1 cellular context compared by ENCODE assay signal in the genomic region with DNA sequence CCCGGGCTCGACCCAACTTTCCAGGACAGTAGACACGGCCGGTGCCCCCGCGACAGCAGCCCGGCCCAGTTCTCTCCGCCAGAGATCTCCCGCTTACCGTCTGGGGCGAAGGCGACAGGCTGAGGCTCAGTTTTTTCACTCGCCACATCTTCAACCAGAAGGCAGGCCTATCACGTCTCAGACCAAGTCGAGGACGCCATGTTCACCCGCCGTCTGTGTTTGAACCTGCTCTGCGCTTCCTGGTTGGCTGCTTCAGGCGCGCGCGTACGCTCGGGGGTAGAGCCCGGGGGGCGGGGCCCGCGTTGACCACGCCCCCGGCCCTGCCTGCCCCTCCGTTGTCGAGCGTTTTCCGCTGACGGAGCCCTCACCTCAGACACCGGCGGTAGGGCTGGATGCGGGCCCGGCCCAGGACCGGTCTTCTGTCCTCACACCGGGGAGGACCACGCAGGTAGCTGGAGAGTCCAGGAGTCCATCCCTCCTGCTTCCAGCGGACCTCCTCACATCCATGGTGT.
TF ChIP-seq lines count a peak whose summit lies in the region.

A gene with protein sequence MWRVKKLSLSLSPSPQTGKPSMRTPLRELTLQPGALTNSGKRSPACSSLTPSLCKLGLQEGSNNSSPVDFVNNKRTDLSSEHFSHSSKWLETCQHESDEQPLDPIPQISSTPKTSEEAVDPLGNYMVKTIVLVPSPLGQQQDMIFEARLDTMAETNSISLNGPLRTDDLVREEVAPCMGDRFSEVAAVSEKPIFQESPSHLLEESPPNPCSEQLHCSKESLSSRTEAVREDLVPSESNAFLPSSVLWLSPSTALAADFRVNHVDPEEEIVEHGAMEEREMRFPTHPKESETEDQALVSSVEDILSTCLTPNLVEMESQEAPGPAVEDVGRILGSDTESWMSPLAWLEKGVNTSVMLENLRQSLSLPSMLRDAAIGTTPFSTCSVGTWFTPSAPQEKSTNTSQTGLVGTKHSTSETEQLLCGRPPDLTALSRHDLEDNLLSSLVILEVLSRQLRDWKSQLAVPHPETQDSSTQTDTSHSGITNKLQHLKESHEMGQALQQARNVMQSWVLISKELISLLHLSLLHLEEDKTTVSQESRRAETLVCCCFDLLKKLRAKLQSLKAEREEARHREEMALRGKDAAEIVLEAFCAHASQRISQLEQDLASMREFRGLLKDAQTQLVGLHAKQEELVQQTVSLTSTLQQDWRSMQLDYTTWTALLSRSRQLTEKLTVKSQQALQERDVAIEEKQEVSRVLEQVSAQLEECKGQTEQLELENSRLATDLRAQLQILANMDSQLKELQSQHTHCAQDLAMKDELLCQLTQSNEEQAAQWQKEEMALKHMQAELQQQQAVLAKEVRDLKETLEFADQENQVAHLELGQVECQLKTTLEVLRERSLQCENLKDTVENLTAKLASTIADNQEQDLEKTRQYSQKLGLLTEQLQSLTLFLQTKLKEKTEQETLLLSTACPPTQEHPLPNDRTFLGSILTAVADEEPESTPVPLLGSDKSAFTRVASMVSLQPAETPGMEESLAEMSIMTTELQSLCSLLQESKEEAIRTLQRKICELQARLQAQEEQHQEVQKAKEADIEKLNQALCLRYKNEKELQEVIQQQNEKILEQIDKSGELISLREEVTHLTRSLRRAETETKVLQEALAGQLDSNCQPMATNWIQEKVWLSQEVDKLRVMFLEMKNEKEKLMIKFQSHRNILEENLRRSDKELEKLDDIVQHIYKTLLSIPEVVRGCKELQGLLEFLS (minus strand): TSS at position 227 of the 512 bp plus-strand sequence. CDS start 79 bp downstream, at position 148.

TF ChIP-seq in HepG2, 621 proteins besides CTCF, POLR2A, EP300 and RAD21 (continued from another document and continues in another):
- TF ChIP-seq, protein P1, sequence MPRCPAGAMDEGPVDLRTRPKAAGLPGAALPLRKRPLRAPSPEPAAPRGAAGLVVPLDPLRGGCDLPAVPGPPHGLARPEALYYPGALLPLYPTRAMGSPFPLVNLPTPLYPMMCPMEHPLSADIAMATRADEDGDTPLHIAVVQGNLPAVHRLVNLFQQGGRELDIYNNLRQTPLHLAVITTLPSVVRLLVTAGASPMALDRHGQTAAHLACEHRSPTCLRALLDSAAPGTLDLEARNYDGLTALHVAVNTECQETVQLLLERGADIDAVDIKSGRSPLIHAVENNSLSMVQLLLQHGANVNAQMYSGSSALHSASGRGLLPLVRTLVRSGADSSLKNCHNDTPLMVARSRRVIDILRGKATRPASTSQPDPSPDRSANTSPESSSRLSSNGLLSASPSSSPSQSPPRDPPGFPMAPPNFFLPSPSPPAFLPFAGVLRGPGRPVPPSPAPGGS (CRISPR knock-in tag; IDR thresholded peaks at IDR 0.05): 0 out of 2 replicates have a peak, but pooled peaks have one; percentile 37
- TF ChIP-seq ZNF747 (CRISPR knock-in tag; IDR thresholded peaks at IDR 0.05; ENCODE audit: borderline replicate concordance) (no peak), HDAC6 (IDR thresholded peaks at IDR 0.05; ENCODE audit: low read depth, low read length) (no peak), ZNF430 (CRISPR knock-in tag; IDR thresholded peaks at IDR 0.05) (peak; percentile 68; the same call in 1 of the 2 replicates), MXI1 (IDR thresholded peaks at IDR 0.05; ENCODE audit: borderline replicate concordance, low read depth, low read length) (peak; percentile 89; the same call in 2 of the 3 replicates), REXO4 (CRISPR knock-in tag; IDR thresholded peaks at IDR 0.05; ENCODE audit: borderline replicate concordance) (no peak), ZFP37 (CRISPR knock-in tag; IDR thresholded peaks at IDR 0.05; ENCODE audit: borderline replicate concordance) (0 out of 2 replicates have a peak, but pooled peaks have one; percentile 52), ZNF773 (CRISPR knock-in tag; IDR thresholded peaks at IDR 0.05; ENCODE audit: borderline replicate concordance) (no peak), ZNF335 (CRISPR knock-in tag; IDR thresholded peaks at IDR 0.05) (0 out of 2 replicates have a peak, but pooled peaks have one; percentile 28), ASH2L (IDR thresholded peaks at IDR 0.05; ENCODE audit: insufficient read length, low read depth, low read length) (peak; percentile 85), ZBTB21 (CRISPR knock-in tag; IDR thresholded peaks at IDR 0.05) (no peak), PHB2 (IDR thresholded peaks at IDR 0.05; ENCODE audit: partially characterized antibody) (no peak), MLLT10 (CRISPR knock-in tag; IDR thresholded peaks at IDR 0.05) (no peak), CEBPG (CRISPR knock-in tag; IDR thresholded peaks at IDR 0.05) (no peak), DNMT1 (CRISPR knock-in tag; IDR thresholded peaks at IDR 0.05) (no peak), MAZ (IDR thresholded peaks at IDR 0.05; ENCODE audit: borderline replicate concordance, low read depth, low read length) (no peak), MAZ (CRISPR knock-in tag; IDR thresholded peaks at IDR 0.05; ENCODE audit: low read depth) (no peak), ZNF138 (CRISPR knock-in tag; IDR thresholded peaks at IDR 0.05; ENCODE audit: low read depth) (no peak), SIN3B (IDR thresholded peaks at IDR 0.05; ENCODE audit: low read length) (no peak; the same call in 1 of the 2 replicates), CCAR2 (optimal IDR thresholded peaks at IDR 0.05; ENCODE audit: low read depth, low read length) (no peak), SAP130 (CRISPR knock-in tag; IDR thresholded peaks at IDR 0.05; ENCODE audit: low read depth) (peak; percentile 89), CHCHD3 (CRISPR knock-in tag; IDR thresholded peaks at IDR 0.05) (no peak), ZNF329 (CRISPR knock-in tag; IDR thresholded peaks at IDR 0.05; ENCODE audit: low read depth) (no peak), ZNF225 (CRISPR knock-in tag; IDR thresholded peaks at IDR 0.05) (0 out of 2 replicates have a peak, but pooled peaks have one; percentile 11), MIER2 (CRISPR knock-in tag; IDR thresholded peaks at IDR 0.05) (no peak), ZNF749 (CRISPR knock-in tag; IDR thresholded peaks at IDR 0.05; ENCODE audit: borderline replicate concordance) (peak; percentile 42; the same call in 1 of the 2 replicates), MTF1 (CRISPR knock-in tag; IDR thresholded peaks at IDR 0.05) (no peak), ZC3H4 (CRISPR knock-in tag; IDR thresholded peaks at IDR 0.05; ENCODE audit: borderline replicate concordance) (no peak), RELA (CRISPR knock-in tag; IDR thresholded peaks at IDR 0.05) (no peak), SAFB2 (CRISPR knock-in tag; IDR thresholded peaks at IDR 0.05; ENCODE audit: borderline replicate concordance, low read depth) (no peak), ZNF205 (CRISPR knock-in tag; IDR thresholded peaks at IDR 0.05) (no peak)
- TF ChIP-seq, protein P2, sequence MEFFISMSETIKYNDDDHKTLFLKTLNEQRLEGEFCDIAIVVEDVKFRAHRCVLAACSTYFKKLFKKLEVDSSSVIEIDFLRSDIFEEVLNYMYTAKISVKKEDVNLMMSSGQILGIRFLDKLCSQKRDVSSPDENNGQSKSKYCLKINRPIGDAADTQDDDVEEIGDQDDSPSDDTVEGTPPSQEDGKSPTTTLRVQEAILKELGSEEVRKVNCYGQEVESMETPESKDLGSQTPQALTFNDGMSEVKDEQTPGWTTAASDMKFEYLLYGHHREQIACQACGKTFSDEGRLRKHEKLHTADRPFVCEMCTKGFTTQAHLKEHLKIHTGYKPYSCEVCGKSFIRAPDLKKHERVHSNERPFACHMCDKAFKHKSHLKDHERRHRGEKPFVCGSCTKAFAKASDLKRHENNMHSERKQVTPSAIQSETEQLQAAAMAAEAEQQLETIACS (CRISPR knock-in tag; IDR thresholded peaks at IDR 0.05): no peak
- TF ChIP-seq, protein P3, sequence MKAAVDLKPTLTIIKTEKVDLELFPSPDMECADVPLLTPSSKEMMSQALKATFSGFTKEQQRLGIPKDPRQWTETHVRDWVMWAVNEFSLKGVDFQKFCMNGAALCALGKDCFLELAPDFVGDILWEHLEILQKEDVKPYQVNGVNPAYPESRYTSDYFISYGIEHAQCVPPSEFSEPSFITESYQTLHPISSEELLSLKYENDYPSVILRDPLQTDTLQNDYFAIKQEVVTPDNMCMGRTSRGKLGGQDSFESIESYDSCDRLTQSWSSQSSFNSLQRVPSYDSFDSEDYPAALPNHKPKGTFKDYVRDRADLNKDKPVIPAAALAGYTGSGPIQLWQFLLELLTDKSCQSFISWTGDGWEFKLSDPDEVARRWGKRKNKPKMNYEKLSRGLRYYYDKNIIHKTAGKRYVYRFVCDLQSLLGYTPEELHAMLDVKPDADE (CRISPR knock-in tag; IDR thresholded peaks at IDR 0.05): no peak
- TF ChIP-seq, protein P4, sequence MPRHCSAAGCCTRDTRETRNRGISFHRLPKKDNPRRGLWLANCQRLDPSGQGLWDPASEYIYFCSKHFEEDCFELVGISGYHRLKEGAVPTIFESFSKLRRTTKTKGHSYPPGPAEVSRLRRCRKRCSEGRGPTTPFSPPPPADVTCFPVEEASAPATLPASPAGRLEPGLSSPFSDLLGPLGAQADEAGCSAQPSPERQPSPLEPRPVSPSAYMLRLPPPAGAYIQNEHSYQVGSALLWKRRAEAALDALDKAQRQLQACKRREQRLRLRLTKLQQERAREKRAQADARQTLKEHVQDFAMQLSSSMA (CRISPR knock-in tag; IDR thresholded peaks at IDR 0.05): no peak
- TF ChIP-seq, protein P5, sequence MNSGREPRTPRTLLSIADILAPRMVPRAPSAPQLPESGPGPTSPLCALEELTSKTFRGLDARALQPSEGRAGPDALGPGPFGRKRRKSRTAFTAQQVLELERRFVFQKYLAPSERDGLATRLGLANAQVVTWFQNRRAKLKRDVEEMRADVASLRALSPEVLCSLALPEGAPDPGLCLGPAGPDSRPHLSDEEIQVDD (CRISPR knock-in tag; IDR thresholded peaks at IDR 0.05; ENCODE audit: borderline replicate concordance): no peak
- TF ChIP-seq, protein P6, sequence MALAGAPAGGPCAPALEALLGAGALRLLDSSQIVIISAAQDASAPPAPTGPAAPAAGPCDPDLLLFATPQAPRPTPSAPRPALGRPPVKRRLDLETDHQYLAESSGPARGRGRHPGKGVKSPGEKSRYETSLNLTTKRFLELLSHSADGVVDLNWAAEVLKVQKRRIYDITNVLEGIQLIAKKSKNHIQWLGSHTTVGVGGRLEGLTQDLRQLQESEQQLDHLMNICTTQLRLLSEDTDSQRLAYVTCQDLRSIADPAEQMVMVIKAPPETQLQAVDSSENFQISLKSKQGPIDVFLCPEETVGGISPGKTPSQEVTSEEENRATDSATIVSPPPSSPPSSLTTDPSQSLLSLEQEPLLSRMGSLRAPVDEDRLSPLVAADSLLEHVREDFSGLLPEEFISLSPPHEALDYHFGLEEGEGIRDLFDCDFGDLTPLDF (CRISPR knock-in tag; IDR thresholded peaks at IDR 0.05): peak; percentile 94
- TF ChIP-seq, protein P7, sequence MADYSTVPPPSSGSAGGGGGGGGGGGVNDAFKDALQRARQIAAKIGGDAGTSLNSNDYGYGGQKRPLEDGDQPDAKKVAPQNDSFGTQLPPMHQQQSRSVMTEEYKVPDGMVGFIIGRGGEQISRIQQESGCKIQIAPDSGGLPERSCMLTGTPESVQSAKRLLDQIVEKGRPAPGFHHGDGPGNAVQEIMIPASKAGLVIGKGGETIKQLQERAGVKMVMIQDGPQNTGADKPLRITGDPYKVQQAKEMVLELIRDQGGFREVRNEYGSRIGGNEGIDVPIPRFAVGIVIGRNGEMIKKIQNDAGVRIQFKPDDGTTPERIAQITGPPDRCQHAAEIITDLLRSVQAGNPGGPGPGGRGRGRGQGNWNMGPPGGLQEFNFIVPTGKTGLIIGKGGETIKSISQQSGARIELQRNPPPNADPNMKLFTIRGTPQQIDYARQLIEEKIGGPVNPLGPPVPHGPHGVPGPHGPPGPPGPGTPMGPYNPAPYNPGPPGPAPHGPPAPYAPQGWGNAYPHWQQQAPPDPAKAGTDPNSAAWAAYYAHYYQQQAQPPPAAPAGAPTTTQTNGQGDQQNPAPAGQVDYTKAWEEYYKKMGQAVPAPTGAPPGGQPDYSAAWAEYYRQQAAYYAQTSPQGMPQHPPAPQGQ (CRISPR knock-in tag; IDR thresholded peaks at IDR 0.05; ENCODE audit: borderline replicate concordance): no peak
- TF ChIP-seq, protein P8, sequence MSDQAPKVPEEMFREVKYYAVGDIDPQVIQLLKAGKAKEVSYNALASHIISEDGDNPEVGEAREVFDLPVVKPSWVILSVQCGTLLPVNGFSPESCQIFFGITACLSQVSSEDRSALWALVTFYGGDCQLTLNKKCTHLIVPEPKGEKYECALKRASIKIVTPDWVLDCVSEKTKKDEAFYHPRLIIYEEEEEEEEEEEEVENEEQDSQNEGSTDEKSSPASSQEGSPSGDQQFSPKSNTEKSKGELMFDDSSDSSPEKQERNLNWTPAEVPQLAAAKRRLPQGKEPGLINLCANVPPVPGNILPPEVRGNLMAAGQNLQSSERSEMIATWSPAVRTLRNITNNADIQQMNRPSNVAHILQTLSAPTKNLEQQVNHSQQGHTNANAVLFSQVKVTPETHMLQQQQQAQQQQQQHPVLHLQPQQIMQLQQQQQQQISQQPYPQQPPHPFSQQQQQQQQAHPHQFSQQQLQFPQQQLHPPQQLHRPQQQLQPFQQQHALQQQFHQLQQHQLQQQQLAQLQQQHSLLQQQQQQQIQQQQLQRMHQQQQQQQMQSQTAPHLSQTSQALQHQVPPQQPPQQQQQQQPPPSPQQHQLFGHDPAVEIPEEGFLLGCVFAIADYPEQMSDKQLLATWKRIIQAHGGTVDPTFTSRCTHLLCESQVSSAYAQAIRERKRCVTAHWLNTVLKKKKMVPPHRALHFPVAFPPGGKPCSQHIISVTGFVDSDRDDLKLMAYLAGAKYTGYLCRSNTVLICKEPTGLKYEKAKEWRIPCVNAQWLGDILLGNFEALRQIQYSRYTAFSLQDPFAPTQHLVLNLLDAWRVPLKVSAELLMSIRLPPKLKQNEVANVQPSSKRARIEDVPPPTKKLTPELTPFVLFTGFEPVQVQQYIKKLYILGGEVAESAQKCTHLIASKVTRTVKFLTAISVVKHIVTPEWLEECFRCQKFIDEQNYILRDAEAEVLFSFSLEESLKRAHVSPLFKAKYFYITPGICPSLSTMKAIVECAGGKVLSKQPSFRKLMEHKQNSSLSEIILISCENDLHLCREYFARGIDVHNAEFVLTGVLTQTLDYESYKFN (CRISPR knock-in tag; conservative IDR thresholded peaks at IDR 0.05): no peak
